ENCODE assay signal across 8 cellular contexts in the genomic region with DNA sequence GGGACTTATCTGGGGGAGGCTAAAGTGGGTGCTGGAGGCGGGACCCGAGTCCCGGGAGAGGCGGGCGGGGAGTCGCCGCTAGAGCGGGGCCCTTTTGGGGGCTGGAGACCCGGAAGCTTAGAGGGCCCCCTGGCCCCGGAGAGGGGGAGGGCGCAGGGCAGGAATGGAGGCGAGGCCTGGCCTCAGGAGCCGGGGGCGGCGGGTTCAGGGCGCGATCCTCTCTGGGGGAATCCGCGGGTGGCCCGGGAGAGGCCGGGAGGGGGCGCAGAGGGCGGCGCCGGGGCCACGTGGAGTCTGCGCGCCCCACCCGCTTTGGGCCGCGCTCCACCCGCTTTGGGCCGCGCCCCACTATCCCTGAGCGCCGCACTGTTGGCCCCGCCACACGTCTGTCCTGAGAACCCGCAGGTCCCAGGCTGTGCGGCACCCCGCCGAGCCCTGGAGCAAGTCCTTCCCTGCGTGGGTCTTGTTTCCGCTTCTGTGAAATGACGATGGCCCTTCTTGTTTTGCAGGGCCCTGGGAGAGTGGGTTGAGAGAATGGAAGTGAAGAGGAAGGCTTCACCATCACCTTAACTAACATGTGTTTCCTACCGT.
DNase-seq lines count a peak whose midpoint lies in the region; ATAC-seq and TF ChIP-seq lines count a peak whose summit lies in the region.

No MANE protein-coding gene starts in this region.

- H3K36me3 Mint-ChIP-seq in dendritic cell treated with granulocyte-macrophage colony-stimulating factor and Interleukin-4, amounts not matched to agents 40 ng/mL and 50 ng/mL, for 4 days (ENCODE audit: low read depth) = no peaks in the 10 kb centered on the region

- no peaks in the 10 kb centered on the region for H3K27me3 Mint-ChIP-seq in dendritic cell treated with granulocyte-macrophage colony-stimulating factor and Interleukin-4, amounts not matched to agents 40 ng/mL and 50 ng/mL, for 4 days

- no peaks in the 10 kb centered on the region for H3K9me3 ChIP-seq in lower lobe of right lung

- intact Hi-C loops in dendritic cell treated with granulocyte-macrophage colony-stimulating factor and Interleukin-4, amounts not matched to agents 40 ng/mL and 50 ng/mL, for 4 days (cut with micrococcal nuclease) = no loop called here
- intact Hi-C loops in lower lobe of right lung (cut with DNase I) = no loop called here

- H3K27ac Mint-ChIP-seq in dendritic cell treated with granulocyte-macrophage colony-stimulating factor and Interleukin-4, amounts not matched to agents 40 ng/mL and 50 ng/mL, for 4 days = peak overlapping the region; percentile 86

- H3K4me3 ChIP-seq in lower lobe of right lung = peak overlapping the region; percentile 68

- peaks cover 16% of the 10 kb centered on the region for H3K4me1 ChIP-seq in lower lobe of right lung

- in situ Hi-C loops in G401 (cut with HindIII; ENCODE audit: low sequenced_read_pairs) = loop anchor here (25.0 kb wide), 1 partner anchor 143 kb away; no protein-coding TSS in a partner anchor

- TF ChIP-seq CTCF in lower lobe of right lung (IDR thresholded peaks at IDR 0.05) = peak; percentile 32

- no peaks in the 10 kb centered on the region for H3K9me3 Mint-ChIP-seq in dendritic cell treated with granulocyte-macrophage colony-stimulating factor and Interleukin-4, amounts not matched to agents 40 ng/mL and 50 ng/mL, for 4 days

- H3K4me3 Mint-ChIP-seq in dendritic cell treated with granulocyte-macrophage colony-stimulating factor and Interleukin-4, amounts not matched to agents 40 ng/mL and 50 ng/mL, for 4 days = peak overlapping the region; percentile 91

- H3K4me1 Mint-ChIP-seq in dendritic cell treated with granulocyte-macrophage colony-stimulating factor and Interleukin-4, amounts not matched to agents 40 ng/mL and 50 ng/mL, for 4 days (ENCODE audit: low read depth) = peaks cover 11% of the 10 kb centered on the region

- DNase-seq in G401 (ENCODE audit: low spot score) (peak; percentile 52), HCEC 1CT (peak; percentile 77), NCI-H2196 treated with DMSO at 0.1 percent for 48 hours (lab: John Stamatoyannopoulos, UW; ENCODE audit: unreplicated experiment) (peak; percentile 30), lower lobe of right lung (peak; percentile 83)
- peak; percentile 52 to 57 for DNase-seq in activated CD4-positive, alpha-beta T cell treated with anti-CD3 and anti-CD28 coated beads for 4 hours
- DNase-seq in stimulated activated CD4-positive, alpha-beta T cell treated with anti-CD3 and anti-CD28 coated beads, TNF-alpha, amount 100 ng/mL, for 4 hours (ENCODE audit: low read depth in 3 of 3) = peak; percentile 23 to 53 (median 52)

- no peaks in the 10 kb centered on the region for H3K27me3 ChIP-seq in lower lobe of right lung (ENCODE audit: low read depth)

- H3K36me3 ChIP-seq in lower lobe of right lung = no peaks in the 10 kb centered on the region

- H3K27ac ChIP-seq in lower lobe of right lung = peak overlapping the region; percentile 85

- ATAC-seq in lower lobe of right lung (peak; percentile 94 to 95), HG02840 (IDR thresholded peaks at IDR 0.05; ENCODE audit: low FRiP score, unreplicated experiment) (no peak)

Comparison
In these comparisons a context has a peak if more than half of its experiments do, and no peak if none do; other contexts are left out.
1. DNase-seq: peak in every context shown above with its lines; median percentile 83 in lower lobe of right lung; 77 in HCEC 1CT; 54 in activated CD4-positive, alpha-beta T cell treated with anti-CD3 and anti-CD28 coated beads for 4 hours; 52 in G401; 52 in stimulated activated CD4-positive, alpha-beta T cell treated with anti-CD3 and anti-CD28 coated beads, TNF-alpha, amount 100 ng/mL, for 4 hours; 30 in NCI-H2196 treated with DMSO at 0.1 percent for 48 hours.